Comparison of ENCODE assay signal across 15 cellular contexts in the genomic region with DNA sequence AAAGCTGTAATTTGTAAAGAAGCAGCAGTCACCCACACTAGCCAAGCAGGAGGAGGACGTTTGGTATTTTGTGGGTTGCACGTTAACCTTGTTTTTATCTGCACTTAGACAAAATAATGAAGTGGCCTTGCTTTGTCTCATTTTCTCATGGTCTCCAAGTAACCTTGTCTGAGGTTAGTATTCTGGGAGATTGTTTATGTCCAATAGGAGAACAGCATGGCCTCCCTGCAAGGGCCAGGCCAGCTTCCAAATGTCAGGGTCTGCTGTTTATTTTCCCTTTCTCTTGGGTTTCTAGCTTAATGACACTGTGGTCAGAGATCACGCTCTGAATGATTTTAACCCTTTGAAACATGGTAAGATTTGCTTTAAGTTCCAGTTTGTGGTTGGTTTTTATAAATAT. TPM values are rescaled to one million over a fixed set of nuclear protein-coding genes. Genes with fewer than 3 reads are reported as not detected.
A peak's percentile ranks its signal among the peaks of the same experiment; 100 is the strongest.
DNase-seq lines count a peak whose midpoint lies in the region; ATAC-seq and TF ChIP-seq lines count a peak whose summit lies in the region.
"Had no signal": no experiment of that assay in that cellular context is flagged by ENCODE, and none has a peak within 500 bp of the region (broad histone marks: within the 10 kb centered on the region; RNA-seq: fewer than 3 reads in every experiment).

No MANE protein-coding gene starts in this region.

- in situ Hi-C loops in astrocyte of the spinal cord (cut with HindIII; ENCODE audit: low sequenced_read_pairs) = no loop called here

- TF ChIP-seq CTCF in astrocyte of the spinal cord (IDR thresholded peaks at IDR 0.05; ENCODE audit: low read depth, low read length) (no peak), spleen (IDR thresholded peaks at IDR 0.05 in 8 of 11, conservative IDR thresholded peaks at IDR 0.05 in 3 of 11) (no peak), omental fat pad (IDR thresholded peaks at IDR 0.05) (no peak)

- TF ChIP-seq POLR2A in spleen (IDR thresholded peaks at IDR 0.05) = no peak

- H3K27ac ChIP-seq in spleen = peak overlapping the region in 5 of 8 donors; percentile 3 to 62 (median 15)

- H3K36me3 ChIP-seq in spleen = no peaks in the 10 kb centered on the region
- H3K36me3 ChIP-seq: HAP-1 had no signal

- H3K9me3 ChIP-seq in spleen = no peaks in the 10 kb centered on the region
- H3K9me3 ChIP-seq: Caco-2, HAP-1 had no signal

- H3K4me1 ChIP-seq in spleen = no peaks in the 10 kb centered on the region
- H3K4me1 ChIP-seq: Caco-2, HAP-1 had no signal

- intact Hi-C loops in spleen (cut with DNase I; ENCODE audit: low total_unique reads) = no loop called here

- peaks cover 0 to 9% (median 0%) of the 10 kb centered on the region in 7 donors for H3K27me3 ChIP-seq in spleen (replicated peaks in 1 of 7)

- H3K4me3 ChIP-seq in astrocyte of the spinal cord (ENCODE audit: low read depth, low read length) (no peak overlapping the region), spleen (no peak overlapping the region)
- H3K4me3 ChIP-seq: HAP-1 had no signal

- ATAC-seq in omental fat pad (ENCODE audit: low FRiP score) (no peak), GM18870 (IDR thresholded peaks at IDR 0.05; ENCODE audit: unreplicated experiment) (no peak)

- DNase-seq in M059J (ENCODE audit: low read depth) = peak; percentile 25
- peak; percentile 49 for DNase-seq in astrocyte of the spinal cord (ENCODE audit: low read depth, low spot score)
- peak; percentile 15 for DNase-seq in iris pigment epithelial cell (ENCODE audit: low read depth)
- DNase-seq in spleen = no peak
- DNase-seq in stimulated activated naive CD4-positive, alpha-beta T cell treated with Interleukin-2 at 50 U/mL for 16 hours (lab: John Stamatoyannopoulos, UW) = no peak
- DNase-seq in omental fat pad (ENCODE audit: low spot score) = no peak
- DNase-seq: Caco-2, Kasumi-1, NCI-H1417, NCI-H187 treated with DMSO at 0.1 percent for 48 hours, NCI-H446 treated with DMSO at 0.1 percent for 48 hours, RPMI8226, SIG-M5 had no signal

- WGBS in spleen, 5 donors = 42 to 85% (median 49%) methylated on average over 3 of the region's 3 CpGs

RNA-seq across cellular contexts. Expression of a gene that starts 29.9 kb away (rescaled TPM):
- total RNA-seq in M059J (2014; rRNA removed; shearing (Covaris generic)) = not detected in 2 replicates
- total RNA-seq in spleen = not detected
- polyA plus RNA-seq in spleen = not detected
- under 1 TPM in 1 of 4 donors, not detected in 3; 0.32 TPM for total RNA-seq in omental fat pad
- total RNA-seq: Caco-2 had no signal

RNA-seq across cellular contexts. Expression of a gene that starts 37.3 kb away (rescaled TPM):
- total RNA-seq in M059J (2014; rRNA removed; shearing (Covaris generic)) = 9.3 and 14.0 TPM in 2 replicates
- total RNA-seq in spleen = 10 to 100 TPM; 15.2 to 33.8 (median 29.3) TPM
- polyA plus RNA-seq in spleen = 1 to 10 TPM; 2.9 to 5.2 (median 5.2) TPM
- 10 to 100 TPM; 14.6 to 45.4 (median 19.5) TPM for total RNA-seq in omental fat pad

RNA-seq across cellular contexts. Expression of a gene that starts 40.0 kb away (rescaled TPM):
- total RNA-seq in M059J (2014; rRNA removed; shearing (Covaris generic)) = not detected in 2 replicates
- 1 to 10 TPM; 1.5 to 3.4 (median 2.4) TPM for total RNA-seq in spleen
- under 1 TPM; 0.26 to 0.83 (median 0.50) TPM for polyA plus RNA-seq in spleen
- 1 to 10 TPM; 1.4 to 7.6 (median 4.2) TPM for total RNA-seq in omental fat pad

RNA-seq across cellular contexts. Expression of a gene that starts 49.7 kb away (rescaled TPM):
- total RNA-seq in M059J (2014; rRNA removed; shearing (Covaris generic)) = not detected in 2 replicates
- total RNA-seq in spleen (not detected), omental fat pad (not detected)
- polyA plus RNA-seq in spleen = not detected
- total RNA-seq: Caco-2 had no signal

Comparison
In these comparisons a context has a peak if more than half of its experiments do, and no peak if none do; other contexts are left out.
1. DNase-seq: peak in M059J (single experiment), astrocyte of the spinal cord (single experiment) and iris pigment epithelial cell (single experiment); none in spleen (single experiment), stimulated activated naive CD4-positive, alpha-beta T cell treated with Interleukin-2 at 50 U/mL for 16 hours (single experiment) and omental fat pad (single experiment).